ENCODE assay signal across 20 cellular contexts in genomic region chr5:140284013-140284412, GRCh38.
"Had no signal": no experiment of that assay in that cellular context is flagged by ENCODE, and none has a peak within 500 bp of the region (broad histone marks: within the 10 kb centered on the region; RNA-seq: fewer than 3 reads in every experiment).

No MANE protein-coding gene starts in this region.

- H3K27me3 ChIP-seq: brain microvascular endothelial cell, colonic mucosa, thyroid gland had no signal

- H3K4me1 ChIP-seq: colonic mucosa had no signal

- ATAC-seq: activated CD8-positive, alpha-beta T cell treated with anti-CD3 and anti-CD28 coated beads for 36 hours; activated naive CD8-positive, alpha-beta T cell treated with anti-CD3 and anti-CD28 coated beads, Interleukin-2, amount 50 U/mL, for 24 hours; left cardiac atrium had no signal

- H3K4me3 ChIP-seq: colonic mucosa, lower lobe of right lung, thyroid gland had no signal

- DNase-seq: activated CD4-positive, alpha-beta T cell treated with anti-CD3 and anti-CD28 coated beads, Interleukin-2, amount 10 ng/mL, durations not matched to agents 24 days and 14 days; activated CD8-positive, alpha-beta T cell treated with anti-CD3 and anti-CD28 coated beads for 36 hours; activated naive CD4-positive, alpha-beta T cell treated with anti-CD3 and anti-CD28 coated beads for 36 hours; activated naive CD8-positive, alpha-beta T cell treated with anti-CD3 and anti-CD28 coated beads, Interleukin-2, amount 50 U/mL, for 24 hours; activated T-cell treated with anti-CD3 and anti-CD28 coated beads, Interleukin-2, amount 50 U/mL, for 1 hour; aorta; brain microvascular endothelial cell; colonic mucosa; endodermal cell; foreskin fibroblast; hippocampal formation; left cardiac atrium; lower lobe of right lung; occipital lobe; posterior cingulate gyrus; retina; stimulated activated naive CD4-positive, alpha-beta T cell; T-helper 9 cell; thyroid gland had no signal

- H3K9me3 ChIP-seq: colonic mucosa, lower lobe of right lung, thyroid gland had no signal

- H3K27ac ChIP-seq: brain microvascular endothelial cell, colonic mucosa, epithelial cell of prostate, lower lobe of right lung, thyroid gland had no signal

- H3K36me3 ChIP-seq: brain microvascular endothelial cell, colonic mucosa, thyroid gland had no signal
